Comparison of ENCODE assay signal across 10 cellular contexts in genomic region chr10:86958109-86958830, GRCh38. TPM values are rescaled to one million over a fixed set of nuclear protein-coding genes. Genes with fewer than 3 reads are reported as not detected.
DNase-seq lines count a peak whose midpoint lies in the region; ATAC-seq and TF ChIP-seq lines count a peak whose summit lies in the region.
"Had no signal": no experiment of that assay in that cellular context is flagged by ENCODE, and none has a peak within 500 bp of the region (broad histone marks: within the 10 kb centered on the region; RNA-seq: fewer than 3 reads in every experiment).

Gene SNCG (plus strand): TSS chr10:86958599. CDS start chr10:86958698, 99 bp downstream.

- H3K27ac ChIP-seq in caudate nucleus (ENCODE audit: low read depth, low read length) (peak within 1 kb of the TSS; percentile 73), testis (peak within 1 kb of the TSS; percentile 46 to 87)

- no peaks in the 10 kb centered on the region for H3K9me3 ChIP-seq in testis

- no peaks in the 10 kb centered on the region for H3K36me3 ChIP-seq in testis (ENCODE audit: low read depth, missing control alignments)

- H3K27me3 ChIP-seq in testis = no peaks in the 10 kb centered on the region

- no peak within 1 kb of the TSS for H3K4me3 ChIP-seq in lower leg skin (ENCODE audit: low read depth, poor library complexity, severe bottlenecking)
- H3K4me3 ChIP-seq in testis = no peak within 1 kb of the TSS

- peaks cover 64% of the 10 kb centered on the region for H3K4me1 ChIP-seq in testis

- TF ChIP-seq CTCF in lower leg skin (IDR thresholded peaks at IDR 0.05) (no peak), testis (IDR thresholded peaks at IDR 0.05) (no peak)

- no peak for ATAC-seq in HG02623 (IDR thresholded peaks at IDR 0.05; ENCODE audit: unreplicated experiment)
- ATAC-seq in HG03045 (IDR thresholded peaks at IDR 0.05; ENCODE audit: unreplicated experiment) = no peak
- ATAC-seq: stimulated activated naive CD8-positive, alpha-beta T cell treated with anti-CD3 and anti-CD28 coated beads, Interleukin-15, Interleukin-2, amounts not matched to agents 100 U/mL and 50 U/mL, for 24 hours had no signal

- intact Hi-C loops in lower leg skin (cut with DNase I; ENCODE audit: low total_unique reads) (no loop called here), testis (cut with DNase I; ENCODE audit: low total_unique reads) (no loop called here)

- 16 to 48% methylated on average over 14 to 16 of the region's 21 CpGs for WGBS in lower leg skin, 2 donors
- WGBS in testis, 2 donors = 47 to 61% methylated on average over 15 to 21 of the region's 21 CpGs

- peak; percentile 5 for DNase-seq in DMS79 treated with DMSO at 0.1 percent for 48 hours (lab: John Stamatoyannopoulos, UW)
- DNase-seq in DMS79 (lab: John Stamatoyannopoulos, UW) = no peak
- DNase-seq in caudate nucleus (lab: John Stamatoyannopoulos, UW) = peak in 5 of 61 donors; percentile 17 to 38 (median 20)
- peak in 1 of 2 donors; percentile 30 for DNase-seq in lower leg skin (ENCODE audit: low spot score in 2 of 2)
- peak; percentile 56 for DNase-seq in testis
- DNase-seq in NK-92 treated with Interleukin-12 subunit alpha and Interleukin-12 subunit beta, amount 100 ng/mL, for 24 hours (lab: John Stamatoyannopoulos, UW) = no peak
- DNase-seq: activated CD8-positive, alpha-beta memory T cell treated with anti-CD3 and anti-CD28 coated beads, Interleukin-2, amount 50 U/mL, for 4 hours; stimulated activated naive CD8-positive, alpha-beta T cell treated with anti-CD3 and anti-CD28 coated beads, Interleukin-15, Interleukin-2, amounts not matched to agents 100 U/mL and 50 U/mL, for 24 hours had no signal

- TF ChIP-seq POLR2A in lower leg skin (IDR thresholded peaks at IDR 0.05) = no peak
- TF ChIP-seq POLR2A in testis (IDR thresholded peaks at IDR 0.05) = no peak

RNA-seq across cellular contexts. Expression of gene SNCG, which starts in this region (rescaled TPM):
- total RNA-seq in lower leg skin = 10 to 100 TPM; 26.5 to 62.9 (median 41.1) TPM
- 1 to 10 TPM; 8.3 to 8.9 TPM for total RNA-seq in testis
- 30.3 TPM for polyA plus RNA-seq in testis (ENCODE audit: insufficient read depth, low read depth, low replicate concordance)

Comparison
In these comparisons a context has a peak if more than half of its experiments do, and no peak if none do; other contexts are left out.
1. DNase-seq: peak in DMS79 treated with DMSO at 0.1 percent for 48 hours (single experiment) and testis (single experiment); none in DMS79 (single experiment) and NK-92 treated with Interleukin-12 subunit alpha and Interleukin-12 subunit beta, amount 100 ng/mL, for 24 hours (single experiment).